ENCODE assay signal across 15 cellular contexts in the genomic region with DNA sequence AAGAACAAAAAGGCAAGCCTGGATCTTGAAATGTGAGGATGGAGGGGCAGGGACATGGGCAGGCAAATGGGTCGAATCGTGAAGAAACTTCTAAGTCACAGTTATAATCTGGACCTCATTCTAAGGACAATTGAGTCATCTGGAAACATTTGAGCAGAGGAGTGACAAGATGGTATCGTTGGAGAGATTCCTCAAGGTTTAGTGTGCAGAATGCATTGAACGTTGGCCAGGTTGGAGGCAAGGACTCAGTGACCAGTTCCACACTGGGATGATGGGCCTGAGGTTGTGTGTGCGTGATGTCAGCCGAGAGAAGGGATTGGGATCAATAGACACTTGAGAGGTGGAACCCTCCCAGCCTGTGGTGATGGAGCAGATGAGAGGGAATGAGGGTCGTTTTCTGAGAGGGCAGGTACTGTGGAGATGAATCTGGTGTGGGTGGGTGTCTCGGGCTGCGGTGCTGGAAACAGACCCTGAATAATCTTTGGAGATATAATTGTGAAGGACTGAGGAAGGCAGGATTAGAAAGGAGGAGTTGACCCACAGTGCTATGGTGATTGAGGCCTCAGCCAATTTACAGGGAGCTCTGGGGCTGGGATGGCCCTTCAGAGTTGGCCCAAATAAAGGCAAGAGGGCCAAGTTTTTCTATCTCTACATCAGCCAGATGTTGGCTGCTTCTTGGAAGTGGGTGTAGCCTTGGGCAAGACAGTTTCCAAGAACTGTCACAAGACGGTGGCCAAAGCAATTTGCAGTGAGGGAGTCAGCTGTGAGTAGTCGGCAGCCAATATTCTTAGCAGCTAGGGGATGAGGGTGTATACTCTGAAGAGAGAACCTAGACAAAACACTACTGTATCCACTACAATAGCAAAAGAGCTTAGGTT. TPM values are rescaled to one million over a fixed set of nuclear protein-coding genes. Genes with fewer than 3 reads are reported as not detected.
DNase-seq lines count a peak whose midpoint lies in the region; ATAC-seq and TF ChIP-seq lines count a peak whose summit lies in the region.
"Had no signal": no experiment of that assay in that cellular context is flagged by ENCODE, and none has a peak within 500 bp of the region (broad histone marks: within the 10 kb centered on the region; RNA-seq: fewer than 3 reads in every experiment).

No MANE protein-coding gene starts in this region.

- H4K5ac ChIP-seq in H9 (ENCODE audit: insufficient read length, low read depth, low read length): no peak overlapping the region

- ATAC-seq in central memory CD8-positive, alpha-beta T cell (replicated peaks; ENCODE audit: extremely low read depth, poor library complexity, severe bottlenecking): no peak
- no peak for ATAC-seq in activated T-cell treated with anti-CD3 and anti-CD28 coated beads, Interleukin-2, amount 50 U/mL, for 4 hours

- H2BK20ac ChIP-seq in H9 (ENCODE audit: low read depth, low read length, poor library complexity, severe bottlenecking): no peak overlapping the region

- no peak overlapping the region for H2BK15ac ChIP-seq in H9 (ENCODE audit: low read depth, low read length)

- H3K36me3 ChIP-seq in iPS DF 6.9 (ENCODE audit: control insufficient read depth, insufficient read depth, low read length) (no peaks in the 10 kb centered on the region), stomach (no peaks in the 10 kb centered on the region)

- H3K23me2 ChIP-seq in H9 (ENCODE audit: insufficient read length, low read depth, low read length, poor library complexity, severe bottlenecking): no peaks in the 10 kb centered on the region

- H4K91ac ChIP-seq in H9 (ENCODE audit: insufficient read length, low read depth, low read length): no peak overlapping the region

- H3K79me2 ChIP-seq in H9 (ENCODE audit: insufficient read depth, low read length): no peaks in the 10 kb centered on the region; the same call in 1 of the 2 replicates

- H3K4me2 ChIP-seq in H9 (ENCODE audit: insufficient read depth, insufficient read length, low read length): no peak overlapping the region

- no peak for TF ChIP-seq POLR2A in stomach (IDR thresholded peaks at IDR 0.05)

- no peak for TF ChIP-seq EP300 in stomach (IDR thresholded peaks at IDR 0.05)

- no peak overlapping the region for H3K9ac ChIP-seq in H9 (ENCODE audit: extremely low read depth, insufficient read length, low read length)

- H3K36me3 Mint-ChIP-seq in H9 (ENCODE audit: insufficient read depth in 1 of 3, low read depth in 3 of 3): peaks cover 0 to 3% (median 2%) of the 10 kb centered on the region in 3 experiments; a peak in 2 of 7 replicates
- peaks cover 5% of the 10 kb centered on the region for H3K36me3 Mint-ChIP-seq in central memory CD8-positive, alpha-beta T cell (ENCODE audit: insufficient read depth)
- no peaks in the 10 kb centered on the region for H3K36me3 Mint-ChIP-seq in activated T-cell treated with anti-CD3 and anti-CD28 coated beads, Interleukin-2, amount 50 U/mL, for 4 hours (ENCODE audit: insufficient read depth)
- H3K36me3 Mint-ChIP-seq: activated naive CD4-positive, alpha-beta T cell treated with anti-CD3 and anti-CD28 coated beads, Interleukin-2, amount 50 U/mL, for 24 hours had no signal

- H2AFZ ChIP-seq in H9 (ENCODE audit: low read length): no peak overlapping the region

- H3K27me3 Mint-ChIP-seq in H9 (ENCODE audit: low read depth): no peaks in the 10 kb centered on the region
- no peaks in the 10 kb centered on the region for H3K27me3 Mint-ChIP-seq in central memory CD8-positive, alpha-beta T cell
- H3K27me3 Mint-ChIP-seq in activated T-cell treated with anti-CD3 and anti-CD28 coated beads, Interleukin-2, amount 50 U/mL, for 4 hours (ENCODE audit: low read depth): peaks cover 34% of the 10 kb centered on the region

- no peak overlapping the region for H2BK5ac ChIP-seq in H9 (ENCODE audit: insufficient read length, low read length)

- H3K14ac ChIP-seq in H9 (ENCODE audit: insufficient read depth, low read length): no peak overlapping the region

- no peaks in the 10 kb centered on the region for H3K79me1 ChIP-seq in H9 (ENCODE audit: insufficient read depth, low read depth, low read length, poor library complexity, severe bottlenecking)

- no peak overlapping the region for H2AK5ac ChIP-seq in H9 (ENCODE audit: insufficient read length, low read length)

- no peak overlapping the region for H2BK12ac ChIP-seq in H9 (ENCODE audit: insufficient read length, low read depth, low read length)

- H3K56ac ChIP-seq in H9 (ENCODE audit: insufficient read length, low read depth, low read length): no peak overlapping the region

- H3K4me1 ChIP-seq in H9 (ENCODE audit: insufficient read depth, low read length): peaks cover 9% of the 10 kb centered on the region; the same call in 1 of the 2 replicates
- H3K4me1 ChIP-seq in iPS DF 6.9 (ENCODE audit: control insufficient read depth, insufficient read depth, low read length): peaks cover 6% of the 10 kb centered on the region; the same call in 1 of the 2 replicates
- H3K4me1 ChIP-seq in stomach: peaks cover 16 to 48% (median 33%) of the 10 kb centered on the region in 4 donors

- WGBS in H9 (ENCODE audit: extremely low coverage, insufficient read length, low lambda C conversion rate): no CpG with 5 or more reads among the region's 11 CpGs
- no CpG with 5 or more reads among the region's 11 CpGs for WGBS in iPS DF 6.9 (ENCODE audit: insufficient coverage, insufficient read length)
- WGBS in stomach, 5 donors: 75 to 87% (median 83%) methylated on average over 11 of the region's 11 CpGs

- H3T11ph ChIP-seq in H9 (ENCODE audit: low read length): no peak overlapping the region

- TF ChIP-seq CTCF in H9 (conservative IDR thresholded peaks at IDR 0.05) (no peak), stomach (IDR thresholded peaks at IDR 0.05) (no peak)

- H3K18ac ChIP-seq in H9 (ENCODE audit: insufficient read length, low read depth, low read length): no peak overlapping the region

- H3K4me3 Mint-ChIP-seq in H9: peak overlapping the region in 1 of 2 experiments; percentile 2; a peak in 1 of 5 replicates
- no peak overlapping the region for H3K4me3 Mint-ChIP-seq in central memory CD8-positive, alpha-beta T cell
- H3K4me3 Mint-ChIP-seq in activated T-cell treated with anti-CD3 and anti-CD28 coated beads, Interleukin-2, amount 50 U/mL, for 4 hours: no peak overlapping the region
- H3K4me3 Mint-ChIP-seq: activated naive CD4-positive, alpha-beta T cell treated with anti-CD3 and anti-CD28 coated beads, Interleukin-2, amount 50 U/mL, for 24 hours had no signal

- H3K4me3 ChIP-seq in iPS DF 6.9 (ENCODE audit: low read length) (no peak overlapping the region), stomach (no peak overlapping the region)

- H3K9me3 ChIP-seq in H9 (ENCODE audit: control insufficient read depth, low read depth, low read length) (no peaks in the 10 kb centered on the region), iPS DF 6.9 (ENCODE audit: control insufficient read depth, insufficient read depth, low read length) (no peaks in the 10 kb centered on the region), stomach (no peaks in the 10 kb centered on the region)

- H4K20me1 ChIP-seq in H9 (ENCODE audit: control insufficient read depth, insufficient read depth, insufficient read length): no peaks in the 10 kb centered on the region

- H3K4me1 Mint-ChIP-seq in H9: peaks cover 48% of the 10 kb centered on the region in 2 experiments
- H3K4me1 Mint-ChIP-seq in central memory CD8-positive, alpha-beta T cell: peaks cover 15% of the 10 kb centered on the region
- H3K4me1 Mint-ChIP-seq in activated T-cell treated with anti-CD3 and anti-CD28 coated beads, Interleukin-2, amount 50 U/mL, for 4 hours (ENCODE audit: low read depth): peaks cover 6% of the 10 kb centered on the region

- H3K4ac ChIP-seq in H9 (ENCODE audit: low read depth, low read length): no peak overlapping the region

- no peak overlapping the region for H2BK120ac ChIP-seq in H9 (ENCODE audit: low read depth, low read length, poor library complexity, severe bottlenecking)

- peaks cover 0 to 3% of the 10 kb centered on the region in 2 experiments; a peak in 2 of 5 replicates for H3K9me3 Mint-ChIP-seq in H9
- no peaks in the 10 kb centered on the region for H3K9me3 Mint-ChIP-seq in central memory CD8-positive, alpha-beta T cell
- no peaks in the 10 kb centered on the region for H3K9me3 Mint-ChIP-seq in activated T-cell treated with anti-CD3 and anti-CD28 coated beads, Interleukin-2, amount 50 U/mL, for 4 hours
- H3K9me3 Mint-ChIP-seq: activated naive CD4-positive, alpha-beta T cell treated with anti-CD3 and anti-CD28 coated beads, Interleukin-2, amount 50 U/mL, for 24 hours had no signal

- DNase-seq in H9 (no peak), iPS DF 6.9 (ENCODE audit: low read depth, low spot score) (no peak), stomach (no peak), NCI-H1048 (lab: John Stamatoyannopoulos, UW) (no peak), NCI-H146 treated with DMSO at 0.1 percent for 48 hours (lab: John Stamatoyannopoulos, UW; ENCODE audit: unreplicated experiment) (no peak)
- DNase-seq in central memory CD8-positive, alpha-beta T cell (ENCODE audit: low spot score in 2 of 2): no peak
- no peak for DNase-seq in activated T-cell treated with anti-CD3 and anti-CD28 coated beads, Interleukin-2, amount 50 U/mL, for 4 hours
- DNase-seq in activated naive CD4-positive, alpha-beta T cell (lab: John Stamatoyannopoulos, UW): no peak
- DNase-seq: activated CD4-positive, alpha-beta T cell treated with anti-CD3 and anti-CD28 coated beads for 48 hours; kidney glomerular epithelial cell; NCI-H2107; SIG-M5 had no signal

- no peak overlapping the region for H3K23ac ChIP-seq in H9 (ENCODE audit: insufficient read length, low read depth, low read length)

- H3K27me3 ChIP-seq in H9 (ENCODE audit: insufficient read depth, low read length): no peaks in the 10 kb centered on the region
- H3K27me3 ChIP-seq in iPS DF 6.9 (ENCODE audit: control insufficient read depth, insufficient read depth, low read length): no peaks in the 10 kb centered on the region
- H3K27me3 ChIP-seq in stomach: peaks cover 0 to 4% (median 0%) of the 10 kb centered on the region in 3 donors

- H4K8ac ChIP-seq in H9 (replicated peaks; ENCODE audit: insufficient read length, low read depth, low read length): no peak overlapping the region

- intact Hi-C loops in stomach (cut with DNase I; ENCODE audit: low total_unique reads): no loop called here

- H3K27ac ChIP-seq in H9 (ENCODE audit: insufficient read length, low read depth, low read length): peak overlapping the region; percentile 22
- peak overlapping the region; percentile 36 for H3K27ac ChIP-seq in iPS DF 6.9 (ENCODE audit: low read length)
- peak overlapping the region in 4 of 5 donors; percentile 7 to 65 (median 59) for H3K27ac ChIP-seq in stomach
- H3K27ac ChIP-seq: C4-2B, HL-60 had no signal

- H3K27ac Mint-ChIP-seq in H9: peak overlapping the region; percentile 92 to 100 (median 98)
- peak overlapping the region; percentile 29 for H3K27ac Mint-ChIP-seq in central memory CD8-positive, alpha-beta T cell (ENCODE audit: low read depth)
- H3K27ac Mint-ChIP-seq: activated naive CD4-positive, alpha-beta T cell treated with anti-CD3 and anti-CD28 coated beads, Interleukin-2, amount 50 U/mL, for 24 hours had no signal

RNA-seq across cellular contexts. Expression of a gene that starts 5.8 kb away (rescaled TPM):
- total RNA-seq in H9 (2021) (254 and 258 TPM in 2 replicates), stomach (10 to 100 TPM in 4 of 5 donors, 1 to 10 TPM in 1; 2.9 to 53.7 (median 46.8) TPM)
- 1 to 10 TPM; 9.5 to 9.6 (median 9.6) TPM for polyA plus RNA-seq in stomach
- total RNA-seq in activated T-cell treated with anti-CD3 and anti-CD28 coated beads, Interleukin-2, amount 50 U/mL, for 4 hours: 1 to 10 TPM; 4.3 to 6.1 (median 5.6) TPM
